In the genomic region with DNA sequence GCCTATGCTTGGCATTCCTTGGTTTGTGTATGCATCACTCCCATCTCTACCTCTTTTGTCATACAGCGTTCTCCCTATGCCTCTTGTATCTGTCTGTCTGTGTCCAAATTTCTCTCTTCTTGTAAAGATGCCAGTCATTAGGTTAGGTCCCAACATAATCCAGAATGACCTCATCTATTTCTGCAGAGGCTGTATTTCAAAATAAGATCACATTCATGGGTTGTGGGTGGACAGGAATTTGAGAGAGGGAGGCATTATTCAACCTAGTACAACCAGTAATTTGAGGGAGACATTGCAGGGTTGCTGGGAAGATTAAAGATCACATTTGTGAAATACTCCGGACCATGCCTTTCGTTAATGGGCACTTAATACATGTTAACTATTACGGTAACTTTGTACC, we compare ENCODE assay signal across 20 cellular contexts.
A peak's percentile ranks its signal among the peaks of the same experiment; 100 is the strongest.
DNase-seq lines count a peak whose midpoint lies in the region; ATAC-seq and TF ChIP-seq lines count a peak whose summit lies in the region.
"Had no signal": no experiment of that assay in that cellular context is flagged by ENCODE, and none has a peak within 500 bp of the region (broad histone marks: within the 10 kb centered on the region; RNA-seq: fewer than 3 reads in every experiment).

No MANE protein-coding gene starts in this region.

- 72% methylated on average over 2 of the region's 4 CpGs for WGBS in mammary epithelial cell (ENCODE audit: low coverage, missing lambda C conversion rate)

- peak; percentile 40 for DNase-seq in MCF 10A (ENCODE audit: unreplicated experiment)
- DNase-seq in breast epithelium (ENCODE audit: low spot score in 2 of 2), result no peak
- peak; percentile 45 for DNase-seq in mammary epithelial cell
- DNase-seq in glomerular visceral epithelial cell (ENCODE audit: extremely low spot score), result peak; percentile 23
- DNase-seq in stromal cell of bone marrow (ENCODE audit: low read depth), result peak; percentile 58
- DNase-seq in stimulated activated naive CD8-positive, alpha-beta T cell treated with anti-CD3 and anti-CD28 coated beads, Interleukin-15, Interleukin-2, amounts not matched to agents 100 U/mL and 50 U/mL, for 24 hours, result no peak
- DNase-seq in NCI-H128 (lab: John Stamatoyannopoulos, UW; ENCODE audit: unreplicated experiment), result no peak
- no peak for DNase-seq in CD8-positive, alpha-beta T cell
- DNase-seq: activated CD4-positive, alpha-beta T cell treated with anti-CD3 and anti-CD28 coated beads for 48 hours; activated naive CD4-positive, alpha-beta T cell treated with Interleukin-2 at 50 U/mL for 16 hours; effector CD8-positive, alpha-beta T cell; foreskin keratinocyte; NCI-H146; NCI-H2171 treated with DMSO at 0.1 percent for 48 hours; NCI-H774; PC-9; stimulated activated naive CD4-positive, alpha-beta T cell treated with Interleukin-2 at 50 U/mL for 16 hours; trophoblast cell had no signal

- intact Hi-C loops in MCF 10A (cut with micrococcal nuclease) (loop anchor here (2.0 kb wide), 1 partner anchor 154 kb away; no protein-coding TSS in a partner anchor), breast epithelium (cut with DNase I; ENCODE audit: low total_unique reads) (no loop called here), mammary epithelial cell (cut with micrococcal nuclease) (loop anchor here (1.0 kb wide), 1 partner anchor 153 kb away; no protein-coding TSS in a partner anchor)
- intact Hi-C loops in CD8-positive, alpha-beta T cell (cut with DNase I, micrococcal nuclease), result no loop called here

- in situ Hi-C loops in mammary epithelial cell (cut with MboI; ENCODE audit: low sequenced_read_pairs in 2 of 2), result no loop called here

- ATAC-seq in stimulated activated naive CD8-positive, alpha-beta T cell treated with anti-CD3 and anti-CD28 coated beads, Interleukin-15, Interleukin-2, amounts not matched to agents 100 U/mL and 50 U/mL, for 24 hours, result no peak
- no peak for ATAC-seq in CD8-positive, alpha-beta T cell
- ATAC-seq: foreskin keratinocyte had no signal

- CTCF ChIA-PET in MCF 10A (lab: Yijun Ruan, JAX) (interaction anchor here (1.1 to 1.3 kb wide), 2 partner anchors 12 to 654 kb away, joined by 3 read pairs; no protein-coding TSS in a partner anchor), mammary epithelial cell (lab: Charles Lee; ENCODE audit: low non-redundant PET) (no interaction called here)
- CTCF ChIA-PET in CD8-positive, alpha-beta T cell (lab: Charles Lee), result no interaction called here

- H3K36me3 ChIP-seq in breast epithelium (peaks cover 4% of the 10 kb centered on the region), mammary epithelial cell (ENCODE audit: insufficient read depth, low read length) (peaks cover 21% of the 10 kb centered on the region)
- peaks cover 17% of the 10 kb centered on the region for H3K36me3 ChIP-seq in CD8-positive, alpha-beta T cell (ENCODE audit: insufficient read depth, low read length)

- no peak overlapping the region for H3K4me3 ChIP-seq in breast epithelium
- H3K4me3 ChIP-seq in mammary epithelial cell (replicated peaks in 1 of 3; ENCODE audit: insufficient read depth in 1 of 3, low read depth in 2 of 3, low read length in 3 of 3), result no peak overlapping the region
- H3K4me3 ChIP-seq in CD8-positive, alpha-beta T cell (ENCODE audit: low read depth, low read length), result no peak overlapping the region
- H3K4me3 ChIP-seq: PC-9, SK-N-MC had no signal

- H3K36me3 Mint-ChIP-seq in MCF 10A (ENCODE audit: insufficient read depth, unreplicated experiment), result peaks cover 42% of the 10 kb centered on the region
- H3K36me3 Mint-ChIP-seq in CD8-positive, alpha-beta T cell, result peaks cover 76% of the 10 kb centered on the region

- no peaks in the 10 kb centered on the region for H3K27me3 Mint-ChIP-seq in MCF 10A (ENCODE audit: insufficient read depth, unreplicated experiment)
- H3K27me3 Mint-ChIP-seq in CD8-positive, alpha-beta T cell (ENCODE audit: low read depth), result no peaks in the 10 kb centered on the region

- no peaks in the 10 kb centered on the region for H3K27me3 ChIP-seq in breast epithelium
- H3K27me3 ChIP-seq in mammary epithelial cell (ENCODE audit: insufficient read depth, low read length), result no peaks in the 10 kb centered on the region
- H3K27me3 ChIP-seq in CD8-positive, alpha-beta T cell (ENCODE audit: insufficient read depth, low read length), result no peaks in the 10 kb centered on the region
- H3K27me3 ChIP-seq: foreskin keratinocyte, neutrophil had no signal

- H3K9me3 ChIP-seq in breast epithelium (no peaks in the 10 kb centered on the region), mammary epithelial cell (replicated peaks; ENCODE audit: insufficient read depth, low read length) (no peaks in the 10 kb centered on the region)
- H3K9me3 ChIP-seq in CD8-positive, alpha-beta T cell (ENCODE audit: low read length), result no peaks in the 10 kb centered on the region
- H3K9me3 ChIP-seq: neutrophil had no signal

- peaks cover 6% of the 10 kb centered on the region for H3K4me1 Mint-ChIP-seq in MCF 10A (ENCODE audit: insufficient read depth, unreplicated experiment)
- peaks cover 41% of the 10 kb centered on the region for H3K4me1 Mint-ChIP-seq in CD8-positive, alpha-beta T cell (ENCODE audit: low read depth)

- POLR2A ChIA-PET in MCF 10A (lab: Yijun Ruan, JAX), result no interaction called here
- POLR2A ChIA-PET in CD8-positive, alpha-beta T cell (lab: Charles Lee), result no interaction called here

- TF ChIP-seq CTCF in MCF 10A (IDR thresholded peaks at IDR 0.05; ENCODE audit: unreplicated experiment), result no peak
- no peak for TF ChIP-seq CTCF in breast epithelium (IDR thresholded peaks at IDR 0.05)
- no peak for TF ChIP-seq CTCF in mammary epithelial cell (conservative IDR thresholded peaks at IDR 0.05 in 1 of 2, IDR thresholded peaks at IDR 0.05 in 1 of 2; ENCODE audit: extremely low read depth in 1 of 2, insufficient read depth in 1 of 2, low read depth in 1 of 2, low read length in 2 of 2)
- TF ChIP-seq CTCF in CD8-positive, alpha-beta T cell (IDR thresholded peaks at IDR 0.05), result no peak

- no peak for TF ChIP-seq POLR2A in breast epithelium (IDR thresholded peaks at IDR 0.05)

- no TSS peak for BruUV-seq in MCF 10A (replicated peaks; lab: Mats Ljungman, UMichigan)
- BruUV-seq in mammary epithelial cell (replicated peaks; lab: Mats Ljungman, UMichigan), result no TSS peak

- dilution Hi-C loops in mammary epithelial cell (cut with HindIII; ENCODE audit: low sequenced_read_pairs), result no loop called here

- no peaks in the 10 kb centered on the region for H3K9me3 Mint-ChIP-seq in MCF 10A (ENCODE audit: unreplicated experiment)
- H3K9me3 Mint-ChIP-seq in CD8-positive, alpha-beta T cell, result peaks cover 7% of the 10 kb centered on the region

- H3K9ac ChIP-seq in mammary epithelial cell (ENCODE audit: insufficient read depth, low read length), result no peak overlapping the region

- H3K27ac ChIP-seq in breast epithelium (no peak overlapping the region), mammary epithelial cell (ENCODE audit: insufficient read depth, low read depth, low read length) (no peak overlapping the region)
- H3K27ac ChIP-seq in CD8-positive, alpha-beta T cell (ENCODE audit: low read depth, low read length), result no peak overlapping the region
- H3K27ac ChIP-seq: foreskin keratinocyte, neutrophil, PC-9, SK-N-MC had no signal

- H2AFZ ChIP-seq in mammary epithelial cell (ENCODE audit: low read depth, low read length), result no peak overlapping the region
- H2AFZ ChIP-seq: PC-9 had no signal

- H3K4me1 ChIP-seq in breast epithelium, result no peaks in the 10 kb centered on the region
- no peaks in the 10 kb centered on the region for H3K4me1 ChIP-seq in mammary epithelial cell (ENCODE audit: insufficient read depth, low read length)
- peaks cover 32% of the 10 kb centered on the region for H3K4me1 ChIP-seq in CD8-positive, alpha-beta T cell (ENCODE audit: insufficient read depth, low read length)
- H3K4me1 ChIP-seq: foreskin keratinocyte had no signal

- no peak overlapping the region for H3K4me2 ChIP-seq in mammary epithelial cell (ENCODE audit: insufficient read depth, low read depth, low read length)
- H3K4me2 ChIP-seq: PC-9 had no signal

- H3K4me3 Mint-ChIP-seq in MCF 10A (ENCODE audit: unreplicated experiment), result no peak overlapping the region
- no peak overlapping the region for H3K4me3 Mint-ChIP-seq in CD8-positive, alpha-beta T cell

- no peaks in the 10 kb centered on the region for H4K20me1 ChIP-seq in mammary epithelial cell (ENCODE audit: insufficient read depth, low read length)

- no peak overlapping the region for H3K27ac Mint-ChIP-seq in MCF 10A (ENCODE audit: low read depth, unreplicated experiment)
- no peak overlapping the region for H3K27ac Mint-ChIP-seq in CD8-positive, alpha-beta T cell

- H3K79me2 ChIP-seq in mammary epithelial cell (ENCODE audit: insufficient read depth, low read length), result no peaks in the 10 kb centered on the region

Comparison
In these comparisons a context has a peak if more than half of its experiments do, and no peak if none do; other contexts are left out.
1. DNase-seq: peak in MCF 10A (single experiment), mammary epithelial cell (single experiment), glomerular visceral epithelial cell (single experiment) and stromal cell of bone marrow (single experiment); none in breast epithelium (0 of 2), stimulated activated naive CD8-positive, alpha-beta T cell treated with anti-CD3 and anti-CD28 coated beads, Interleukin-15, Interleukin-2, amounts not matched to agents 100 U/mL and 50 U/mL, for 24 hours (single experiment), NCI-H128 (single experiment) and CD8-positive, alpha-beta T cell (0 of 7).
2. intact Hi-C loops: an anchor here in MCF 10A (2.0 kb wide) and mammary epithelial cell (1.0 kb wide); none called in breast epithelium and CD8-positive, alpha-beta T cell.